ENCODE assay signal across 29 cellular contexts in genomic region chr14:60178164-60178563, GRCh38.
"Had no signal": no experiment of that assay in that cellular context is flagged by ENCODE, and none has a peak within 500 bp of the region (broad histone marks: within the 10 kb centered on the region; RNA-seq: fewer than 3 reads in every experiment).

No MANE protein-coding gene starts in this region.

- H3K27me3 ChIP-seq: left lung, pancreas, right lobe of liver, stomach, suprapubic skin, tibial artery, upper lobe of right lung, uterus had no signal

- H3K4me3 ChIP-seq: left lung, lower lobe of right lung, pancreas, prostate gland, right lobe of liver, skin epidermis, stomach, suprapubic skin, thoracic aorta, tibial artery, upper lobe of right lung, uterus had no signal

- ATAC-seq: left colon; left lung; lower lobe of right lung; naive thymus-derived CD8-positive, alpha-beta T cell; pancreas; right lobe of liver; stimulated activated naive B cell treated with anti-CD40 and anti-IgM and Interleukin-4, amounts not matched to agents 10 μg/mL and 1 μg/mL and 100 μg/mL, for 72 hours; stimulated activated naive CD8-positive, alpha-beta T cell treated with anti-CD3 and anti-CD28 coated beads, Interleukin-15, Interleukin-2, amounts not matched to agents 100 U/mL and 50 U/mL, for 24 hours; upper lobe of right lung had no signal

- DNase-seq: hypothalamus; immature natural killer cell; kidney; left colon; left lung; lower lobe of right lung; mammary epithelial cell; mesenchymal stem cell; naive thymus-derived CD8-positive, alpha-beta T cell; nucleus accumbens; pancreas; posterior cingulate gyrus; right lobe of liver; stimulated activated CD4-positive, alpha-beta T cell treated with anti-CD3 and anti-CD28 coated beads, Interleukin-12 subunit alpha, Interleukin-12 subunit beta, amount 100 ng/mL, for 4 hours; stimulated activated CD4-positive, alpha-beta T cell treated with anti-CD3 and anti-CD28 coated beads, Interleukin-15, amount 100 ng/mL, for 24 hours; stimulated activated CD4-positive, alpha-beta T cell treated with anti-CD3 and anti-CD28 coated beads, Interleukin-2, amount 100 ng/mL, for 24 hours; stimulated activated CD4-positive, alpha-beta T cell treated with anti-CD3 and anti-CD28 coated beads, Interleukin-4, amount 100 ng/mL, for 1 hour; stimulated activated naive B cell treated with anti-CD40 and anti-IgM and Interleukin-4, amounts not matched to agents 10 μg/mL and 1 μg/mL and 100 μg/mL, for 72 hours; stimulated activated naive CD8-positive, alpha-beta T cell treated with anti-CD3 and anti-CD28 coated beads, Interleukin-15, Interleukin-2, amounts not matched to agents 100 U/mL and 50 U/mL, for 24 hours; stomach; tibial artery; trophoblast cell; upper lobe of right lung; uterus had no signal

- H3K9me3 ChIP-seq: left lung, pancreas, prostate gland, right lobe of liver, suprapubic skin, thoracic aorta, tibial artery, upper lobe of right lung had no signal

- H3K36me3 ChIP-seq: left lung, lower lobe of right lung, pancreas, prostate gland, right lobe of liver, stomach, suprapubic skin, thoracic aorta, tibial artery, upper lobe of right lung, uterus had no signal

- FAIRE-seq: islet of Langerhans, kidney had no signal

- H3K27ac ChIP-seq: left lung, lower lobe of right lung, pancreas, prostate gland, right lobe of liver, skin epidermis, stomach, suprapubic skin, thoracic aorta, tibial artery, upper lobe of right lung, uterus had no signal

- H3K4me1 ChIP-seq: left lung, lower lobe of right lung, pancreas, prostate gland, right lobe of liver, stomach, suprapubic skin, upper lobe of right lung, uterus had no signal
